11 cellular contexts compared by ENCODE assay signal in genomic region chr13:48186722-48187121, GRCh38.
"Had no signal": no experiment of that assay in that cellular context is flagged by ENCODE, and none has a peak within 500 bp of the region (broad histone marks: within the 10 kb centered on the region; RNA-seq: fewer than 3 reads in every experiment).

No MANE protein-coding gene starts in this region.

- H3K9me3 ChIP-seq: ascending aorta, heart left ventricle, left lung, ovary, stomach, thoracic aorta had no signal

- H3K36me3 ChIP-seq: ascending aorta, heart left ventricle, left lung, ovary, stomach, thoracic aorta had no signal

- H3K27ac ChIP-seq: ascending aorta, left lung, ovary, thoracic aorta had no signal

- H3K4me3 Mint-ChIP-seq: neural crest cell had no signal

- H3K4me1 ChIP-seq: ascending aorta, left lung, stomach had no signal

- H3K27me3 Mint-ChIP-seq: activated CD8-positive, alpha-beta T cell treated with anti-CD3 and anti-CD28 coated beads for 36 hours had no signal

- H3K9me3 Mint-ChIP-seq: activated CD8-positive, alpha-beta T cell treated with anti-CD3 and anti-CD28 coated beads for 36 hours; activated T-helper 2 cell treated with anti-CD3 and anti-CD28 coated beads, Interferon-gamma antibody, Interleukin-2, Interleukin-4, amounts not matched to agents 10 μg/mL and 5 μg/mL and 100 μg/mL, durations not matched to agents 14 hours and 24 hours and 36 hours; neural crest cell; T-helper 2 cell treated with Interferon-gamma antibody and Interleukin-4, amounts not matched to agents 5 μg/mL and 100 μg/mL, for 36 hours had no signal

- DNase-seq: activated CD4-positive, CD25-positive, alpha-beta regulatory T cell treated with anti-CD3 and anti-CD28 coated beads, Interleukin-2, amount 50 U/mL, for 72 hours; heart left ventricle; left lung; ovary; stomach had no signal

- H3K4me3 ChIP-seq: ascending aorta, heart left ventricle, left lung, ovary, stomach, thoracic aorta had no signal

- H3K27me3 ChIP-seq: ascending aorta, heart left ventricle, left lung, ovary, stomach had no signal

- ATAC-seq: heart left ventricle, left lung had no signal
